17 cellular contexts compared by ENCODE assay signal in genomic region chr10:14296081-14296709, GRCh38. TPM values are rescaled to one million over a fixed set of nuclear protein-coding genes. Genes with fewer than 3 reads are reported as not detected.
DNase-seq lines count a peak whose midpoint lies in the region; ATAC-seq and TF ChIP-seq lines count a peak whose summit lies in the region.
"Had no signal": no experiment of that assay in that cellular context is flagged by ENCODE, and none has a peak within 500 bp of the region (broad histone marks: within the 10 kb centered on the region; RNA-seq: fewer than 3 reads in every experiment).

No MANE protein-coding gene starts in this region.

- H3K27me3 ChIP-seq in A673 (replicated peaks; ENCODE audit: insufficient read depth, low read depth, low read length, poor library complexity) (peaks cover 32% of the 10 kb centered on the region), liver (ENCODE audit: control insufficient read depth in 4 of 4, insufficient read depth in 4 of 4, low read length in 3 of 4) (no peaks in the 10 kb centered on the region), Peyer's patch (no peaks in the 10 kb centered on the region)
- H3K27me3 ChIP-seq: SJSA1, thyroid gland had no signal

- H3K4me3 Mint-ChIP-seq in chondrocyte (ENCODE audit: unreplicated experiment) = no peak overlapping the region
- H3K4me3 Mint-ChIP-seq: activated naive CD4-positive, alpha-beta T cell treated with anti-CD3 and anti-CD28 coated beads, Interleukin-2, amount 50 U/mL, for 24 hours had no signal

- TF ChIP-seq CTCF in A673 (conservative IDR thresholded peaks at IDR 0.05; ENCODE audit: low read depth, low read length) = no peak
- TF ChIP-seq CTCF in chondrocyte (IDR thresholded peaks at IDR 0.05) = no peak
- TF ChIP-seq CTCF in liver (IDR thresholded peaks at IDR 0.05; ENCODE audit: low read depth, low read length, missing input control) = no peak
- TF ChIP-seq CTCF in Peyer's patch (IDR thresholded peaks at IDR 0.05) = no peak

- CTCF ChIA-PET in A673 (lab: Charles Lee) = no interaction called here

- WGBS in liver = 45% methylated on average over 8 of the region's 8 CpGs

- TF ChIP-seq POLR2A in Peyer's patch (IDR thresholded peaks at IDR 0.05) = no peak

- no peak overlapping the region for H3K27ac ChIP-seq in A673 (ENCODE audit: low read depth, low read length, poor library complexity, severe bottlenecking)
- H3K27ac ChIP-seq in liver (ENCODE audit: low read depth in 1 of 2, low read length in 2 of 2) = no peak overlapping the region
- no peak overlapping the region for H3K27ac ChIP-seq in Peyer's patch
- H3K27ac ChIP-seq: SJSA1, thyroid gland had no signal

- H3K36me3 ChIP-seq in A673 (ENCODE audit: insufficient read depth, low read length, poor library complexity, severe bottlenecking) (no peaks in the 10 kb centered on the region), liver (ENCODE audit: control insufficient read depth in 4 of 4, insufficient read depth in 3 of 4, low read depth in 1 of 4, low read length in 3 of 4) (no peaks in the 10 kb centered on the region), Peyer's patch (no peaks in the 10 kb centered on the region)
- H3K36me3 ChIP-seq: SJSA1, thyroid gland had no signal

- BruUV-seq in A673 (replicated peaks; lab: Mats Ljungman, UMichigan) = no TSS peak

- intact Hi-C loops in A673 (cut with micrococcal nuclease; ENCODE audit: unreplicated experiment) = loop anchor here (5.0 kb wide), 1 partner anchor 181 kb away; no protein-coding TSS in a partner anchor

- peaks cover 12% of the 10 kb centered on the region for H3K9me3 Mint-ChIP-seq in chondrocyte (ENCODE audit: low read depth)

- peaks cover 4% of the 10 kb centered on the region for H3K36me3 Mint-ChIP-seq in chondrocyte (ENCODE audit: low read depth)

- peak; percentile 46 to 47 for TF ChIP-seq RAD21 in liver (IDR thresholded peaks at IDR 0.05)

- H3K4me1 ChIP-seq in A673 (ENCODE audit: insufficient read depth, low read length, poor library complexity, severe bottlenecking) = no peaks in the 10 kb centered on the region
- H3K4me1 ChIP-seq in liver (ENCODE audit: control insufficient read depth in 4 of 4, insufficient read depth in 4 of 4, low read length in 3 of 4) = peaks cover 2 to 21% (median 13%) of the 10 kb centered on the region in 4 donors
- no peaks in the 10 kb centered on the region for H3K4me1 ChIP-seq in Peyer's patch
- H3K4me1 ChIP-seq: SJSA1, thyroid gland had no signal

- DNase-seq in A673 (ENCODE audit: low spot score) = peak; percentile 6
- peak; percentile 80 for DNase-seq in NCI-H146 (lab: John Stamatoyannopoulos, UW)
- no peak for DNase-seq in chondrocyte (ENCODE audit: low spot score)
- DNase-seq in Peyer's patch = no peak
- DNase-seq in SKM-1 (lab: John Stamatoyannopoulos, UW; ENCODE audit: unreplicated experiment) = no peak
- no peak for DNase-seq in inferior parietal cortex (ENCODE audit: extremely low spot score)
- DNase-seq: activated CD4-positive, alpha-beta T cell treated with anti-CD3 and anti-CD28 coated beads, Interleukin-2, amount 50 U/mL, for 1 hour; activated T-cell treated with anti-CD3 and anti-CD28 coated beads, Interleukin-2, amount 50 U/mL, for 1 hour; central memory CD4-positive, alpha-beta T cell; Karpas-422; NCI-H1417 treated with DMSO at 0.1 percent for 48 hours; stimulated activated CD4-positive, alpha-beta T cell treated with anti-CD3 and anti-CD28 coated beads, Interleukin-4, amount 100 ng/mL, for 24 hours; thyroid gland had no signal

- H3K4me1 Mint-ChIP-seq in chondrocyte (ENCODE audit: low read depth) = peaks cover 45% of the 10 kb centered on the region
- H3K4me1 Mint-ChIP-seq: activated naive CD4-positive, alpha-beta T cell treated with anti-CD3 and anti-CD28 coated beads, Interleukin-2, amount 50 U/mL, for 24 hours had no signal

- ATAC-seq in HG03521 (IDR thresholded peaks at IDR 0.05; ENCODE audit: unreplicated experiment) = no peak

- H3K9me3 ChIP-seq in A673 (ENCODE audit: low read depth, low read length, poor library complexity, severe bottlenecking) (peaks cover 2% of the 10 kb centered on the region), liver (ENCODE audit: control insufficient read depth in 4 of 4, low read length in 3 of 4) (peaks cover 0 to 1% (median 0%) of the 10 kb centered on the region in 4 donors), Peyer's patch (no peaks in the 10 kb centered on the region)
- H3K9me3 ChIP-seq: SJSA1, thyroid gland had no signal

- peak overlapping the region; percentile 87 for H3K27ac Mint-ChIP-seq in chondrocyte (ENCODE audit: unreplicated experiment)
- H3K27ac Mint-ChIP-seq: activated naive CD4-positive, alpha-beta T cell treated with anti-CD3 and anti-CD28 coated beads, Interleukin-2, amount 50 U/mL, for 24 hours had no signal

- no peak overlapping the region for H3K9ac ChIP-seq in liver (ENCODE audit: low read depth in 1 of 2, low read length in 2 of 2)

- H3K27me3 Mint-ChIP-seq in chondrocyte (ENCODE audit: low read depth) = no peaks in the 10 kb centered on the region

- POLR2A ChIA-PET in A673 (lab: Charles Lee; ENCODE audit: low non-redundant PET) = no interaction called here

- H3K4me3 ChIP-seq in A673 (ENCODE audit: low read depth, low read length, poor library complexity, severe bottlenecking) (no peak overlapping the region), liver (ENCODE audit: low read depth in 1 of 3, low read length in 3 of 3) (no peak overlapping the region), Peyer's patch (no peak overlapping the region)
- H3K4me3 ChIP-seq: SJSA1, thyroid gland had no signal

TF ChIP-seq in liver, 16 proteins besides CTCF, POLR2A, EP300 and RAD21:
- peak in 1 of 2 donors; percentile 51 for TF ChIP-seq GABPA (IDR thresholded peaks at IDR 0.05 in 1 of 2, conservative IDR thresholded peaks at IDR 0.05 in 1 of 2)
- peak; percentile 71 to 83 for TF ChIP-seq RXRA (IDR thresholded peaks at IDR 0.05)
- TF ChIP-seq FOXA1 (IDR thresholded peaks at IDR 0.05) = no peak
- no peak for TF ChIP-seq FOXA2 (IDR thresholded peaks at IDR 0.05)
- TF ChIP-seq ATF3 (IDR thresholded peaks at IDR 0.05) = no peak
- TF ChIP-seq, protein P1, sequence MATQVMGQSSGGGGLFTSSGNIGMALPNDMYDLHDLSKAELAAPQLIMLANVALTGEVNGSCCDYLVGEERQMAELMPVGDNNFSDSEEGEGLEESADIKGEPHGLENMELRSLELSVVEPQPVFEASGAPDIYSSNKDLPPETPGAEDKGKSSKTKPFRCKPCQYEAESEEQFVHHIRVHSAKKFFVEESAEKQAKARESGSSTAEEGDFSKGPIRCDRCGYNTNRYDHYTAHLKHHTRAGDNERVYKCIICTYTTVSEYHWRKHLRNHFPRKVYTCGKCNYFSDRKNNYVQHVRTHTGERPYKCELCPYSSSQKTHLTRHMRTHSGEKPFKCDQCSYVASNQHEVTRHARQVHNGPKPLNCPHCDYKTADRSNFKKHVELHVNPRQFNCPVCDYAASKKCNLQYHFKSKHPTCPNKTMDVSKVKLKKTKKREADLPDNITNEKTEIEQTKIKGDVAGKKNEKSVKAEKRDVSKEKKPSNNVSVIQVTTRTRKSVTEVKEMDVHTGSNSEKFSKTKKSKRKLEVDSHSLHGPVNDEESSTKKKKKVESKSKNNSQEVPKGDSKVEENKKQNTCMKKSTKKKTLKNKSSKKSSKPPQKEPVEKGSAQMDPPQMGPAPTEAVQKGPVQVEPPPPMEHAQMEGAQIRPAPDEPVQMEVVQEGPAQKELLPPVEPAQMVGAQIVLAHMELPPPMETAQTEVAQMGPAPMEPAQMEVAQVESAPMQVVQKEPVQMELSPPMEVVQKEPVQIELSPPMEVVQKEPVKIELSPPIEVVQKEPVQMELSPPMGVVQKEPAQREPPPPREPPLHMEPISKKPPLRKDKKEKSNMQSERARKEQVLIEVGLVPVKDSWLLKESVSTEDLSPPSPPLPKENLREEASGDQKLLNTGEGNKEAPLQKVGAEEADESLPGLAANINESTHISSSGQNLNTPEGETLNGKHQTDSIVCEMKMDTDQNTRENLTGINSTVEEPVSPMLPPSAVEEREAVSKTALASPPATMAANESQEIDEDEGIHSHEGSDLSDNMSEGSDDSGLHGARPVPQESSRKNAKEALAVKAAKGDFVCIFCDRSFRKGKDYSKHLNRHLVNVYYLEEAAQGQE (IDR thresholded peaks at IDR 0.05) = peak; percentile 47
- peak in 1 of 2 donors; percentile 19 for TF ChIP-seq EGR1 (IDR thresholded peaks at IDR 0.05; ENCODE audit: low read depth in 2 of 2)
- peak; percentile 83 for TF ChIP-seq SP1 (IDR thresholded peaks at IDR 0.05)
- TF ChIP-seq HNF4G (IDR thresholded peaks at IDR 0.05) = peak; percentile 78
- peak; percentile 55 to 77 for TF ChIP-seq JUND (IDR thresholded peaks at IDR 0.05)
- peak; percentile 75 for TF ChIP-seq YY1 (IDR thresholded peaks at IDR 0.05)
- peak; percentile 57 for TF ChIP-seq MAX (IDR thresholded peaks at IDR 0.05)
- TF ChIP-seq, protein P2, sequence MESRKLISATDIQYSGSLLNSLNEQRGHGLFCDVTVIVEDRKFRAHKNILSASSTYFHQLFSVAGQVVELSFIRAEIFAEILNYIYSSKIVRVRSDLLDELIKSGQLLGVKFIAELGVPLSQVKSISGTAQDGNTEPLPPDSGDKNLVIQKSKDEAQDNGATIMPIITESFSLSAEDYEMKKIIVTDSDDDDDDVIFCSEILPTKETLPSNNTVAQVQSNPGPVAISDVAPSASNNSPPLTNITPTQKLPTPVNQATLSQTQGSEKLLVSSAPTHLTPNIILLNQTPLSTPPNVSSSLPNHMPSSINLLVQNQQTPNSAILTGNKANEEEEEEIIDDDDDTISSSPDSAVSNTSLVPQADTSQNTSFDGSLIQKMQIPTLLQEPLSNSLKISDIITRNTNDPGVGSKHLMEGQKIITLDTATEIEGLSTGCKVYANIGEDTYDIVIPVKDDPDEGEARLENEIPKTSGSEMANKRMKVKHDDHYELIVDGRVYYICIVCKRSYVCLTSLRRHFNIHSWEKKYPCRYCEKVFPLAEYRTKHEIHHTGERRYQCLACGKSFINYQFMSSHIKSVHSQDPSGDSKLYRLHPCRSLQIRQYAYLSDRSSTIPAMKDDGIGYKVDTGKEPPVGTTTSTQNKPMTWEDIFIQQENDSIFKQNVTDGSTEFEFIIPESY (IDR thresholded peaks at IDR 0.05) = peak; percentile 27
- no peak for TF ChIP-seq TAF1 (conservative IDR thresholded peaks at IDR 0.05)
- TF ChIP-seq HNF4A (conservative IDR thresholded peaks at IDR 0.05) = peak; percentile 90 to 91
- TF ChIP-seq NR2F2 (IDR thresholded peaks at IDR 0.05) = no peak

RNA-seq across cellular contexts. Expression of gene FRMD4A, which starts 34.5 kb away (rescaled TPM):
- 26.3 and 29.6 TPM in 2 replicates for total RNA-seq in A673 (2021)
- 63.9 to 129 TPM (median 124 TPM) in 3 replicates for total RNA-seq in chondrocyte
- total RNA-seq in liver = 10 to 100 TPM; 17.1 to 34.3 TPM
- polyA plus RNA-seq in liver = 1 to 10 TPM; 8.2 to 9.2 TPM
- 10 to 100 TPM in 1 of 4 donors, 1 to 10 TPM in 3; 3.0 to 47.9 (median 5.9) TPM for total RNA-seq in Peyer's patch

Comparison
In these comparisons a context has a peak if more than half of its experiments do, and no peak if none do; other contexts are left out.
1. DNase-seq: peak in A673 (single experiment) and NCI-H146 (single experiment); none in chondrocyte (single experiment), Peyer's patch (0 of 3), SKM-1 (single experiment) and inferior parietal cortex (single experiment).